8 cellular contexts compared by ENCODE assay signal in genomic region chr20:347317-347639, GRCh38. TPM values are rescaled to one million over a fixed set of nuclear protein-coding genes. Genes with fewer than 3 reads are reported as not detected.
A peak's percentile ranks its signal among the peaks of the same experiment; 100 is the strongest.
DNase-seq lines count a peak whose midpoint lies in the region; ATAC-seq, FAIRE-seq and TF ChIP-seq lines count a peak whose summit lies in the region.

No MANE protein-coding gene starts in this region.

- H3K27ac ChIP-seq in CD8-positive, alpha-beta memory T cell (ENCODE audit: low read depth, low read length): peak overlapping the region; percentile 54
- H3K27ac ChIP-seq in astrocyte (ENCODE audit: low read depth, low read length): peak overlapping the region; percentile 90

- ATAC-seq in HG02852 (IDR thresholded peaks at IDR 0.05; ENCODE audit: unreplicated experiment) (peak; percentile 3), memory B cell (ENCODE audit: low read depth) (no peak)

- H3K36me3 ChIP-seq in CD8-positive, alpha-beta memory T cell (ENCODE audit: insufficient read depth, low read length): no peaks in the 10 kb centered on the region
- peaks cover 6% of the 10 kb centered on the region for H3K36me3 ChIP-seq in astrocyte (ENCODE audit: insufficient read depth, low read length)

- H4K20me1 ChIP-seq in astrocyte (ENCODE audit: insufficient read depth, low read length): peaks cover 4% of the 10 kb centered on the region

- peak overlapping the region; percentile 95 for H3K9ac ChIP-seq in astrocyte (ENCODE audit: low read length)

- H3K27ac Mint-ChIP-seq in CD8-positive, alpha-beta memory T cell: no peak overlapping the region
- H3K27ac Mint-ChIP-seq in astrocyte (ENCODE audit: unreplicated experiment) (peak overlapping the region; percentile 62), memory B cell (peak overlapping the region; percentile 92)

- H3K4me3 ChIP-seq in CD8-positive, alpha-beta memory T cell (ENCODE audit: low read length): peak overlapping the region; percentile 73
- H3K4me3 ChIP-seq in astrocyte (ENCODE audit: insufficient read depth, low read depth, low read length): peak overlapping the region; percentile 77

- no peak for TF ChIP-seq CTCF in astrocyte (IDR thresholded peaks at IDR 0.05; ENCODE audit: insufficient read depth, low read depth, low read length)

- H3K79me2 ChIP-seq in astrocyte (ENCODE audit: insufficient read depth, low read length): peaks cover 12% of the 10 kb centered on the region

- peaks cover 11 to 14% (median 13%) of the 10 kb centered on the region in 3 donors for H3K4me1 Mint-ChIP-seq in CD8-positive, alpha-beta memory T cell
- H3K4me1 Mint-ChIP-seq in astrocyte (ENCODE audit: low read depth, unreplicated experiment) (peaks cover 4% of the 10 kb centered on the region), memory B cell (peaks cover 11% of the 10 kb centered on the region)

- CTCF ChIA-PET in CD8-positive, alpha-beta memory T cell (lab: Charles Lee): no interaction called here

- peak overlapping the region; percentile 81 to 96 (median 89) for H3K4me3 Mint-ChIP-seq in CD8-positive, alpha-beta memory T cell
- peak overlapping the region; percentile 87 for H3K4me3 Mint-ChIP-seq in astrocyte (ENCODE audit: unreplicated experiment)
- H3K4me3 Mint-ChIP-seq in memory B cell: peak overlapping the region; percentile 97

- peaks cover 6% of the 10 kb centered on the region for H3K4me1 ChIP-seq in CD8-positive, alpha-beta memory T cell (ENCODE audit: insufficient read depth, low read length)
- H3K4me1 ChIP-seq in astrocyte (ENCODE audit: insufficient read depth, low read length): peaks cover 11% of the 10 kb centered on the region

- H3K27me3 Mint-ChIP-seq in CD8-positive, alpha-beta memory T cell: peaks cover 0 to 6% of the 10 kb centered on the region in 2 donors
- H3K27me3 Mint-ChIP-seq in astrocyte (ENCODE audit: low read depth, unreplicated experiment): no peaks in the 10 kb centered on the region
- no peaks in the 10 kb centered on the region for H3K27me3 Mint-ChIP-seq in memory B cell

- no peaks in the 10 kb centered on the region for H3K9me3 Mint-ChIP-seq in CD8-positive, alpha-beta memory T cell
- H3K9me3 Mint-ChIP-seq in astrocyte (ENCODE audit: unreplicated experiment): peaks cover 16% of the 10 kb centered on the region
- no peaks in the 10 kb centered on the region for H3K9me3 Mint-ChIP-seq in memory B cell

- DNase-seq in CD8-positive, alpha-beta memory T cell: no peak
- no peak for DNase-seq in astrocyte (ENCODE audit: low read depth)
- DNase-seq in memory B cell (ENCODE audit: low spot score in 2 of 2): no peak
- DNase-seq in COLO668 (lab: John Stamatoyannopoulos, UW; ENCODE audit: unreplicated experiment): no peak
- DNase-seq in DMS79 (lab: John Stamatoyannopoulos, UW): no peak
- DNase-seq in ecto neural progenitor cell (ENCODE audit: low spot score): no peak
- no peak for DNase-seq in Ammon's horn (ENCODE audit: low spot score)

- H3K9me3 ChIP-seq in CD8-positive, alpha-beta memory T cell (ENCODE audit: low read length): no peaks in the 10 kb centered on the region
- H3K9me3 ChIP-seq in astrocyte (ENCODE audit: insufficient read depth, low read depth, low read length): peaks cover 4% of the 10 kb centered on the region

- no peak for FAIRE-seq in astrocyte (lab: Jason Lieb, UNC)

- peaks cover under 1 to 3% (median 1%) of the 10 kb centered on the region in 3 donors for H3K36me3 Mint-ChIP-seq in CD8-positive, alpha-beta memory T cell
- H3K36me3 Mint-ChIP-seq in astrocyte (ENCODE audit: low read depth, unreplicated experiment): peaks cover 25% of the 10 kb centered on the region
- H3K36me3 Mint-ChIP-seq in memory B cell: peaks cover 4% of the 10 kb centered on the region

- peak overlapping the region; percentile 88 for H2AFZ ChIP-seq in astrocyte (ENCODE audit: low read depth, low read length)

- no peaks in the 10 kb centered on the region for H3K27me3 ChIP-seq in CD8-positive, alpha-beta memory T cell (ENCODE audit: insufficient read depth, low read length, poor library complexity, severe bottlenecking)
- no peaks in the 10 kb centered on the region for H3K27me3 ChIP-seq in astrocyte (ENCODE audit: insufficient read depth, low read length)

- POLR2A ChIA-PET in CD8-positive, alpha-beta memory T cell (lab: Charles Lee): no interaction called here

- peak overlapping the region; percentile 93 for H3K4me2 ChIP-seq in astrocyte (ENCODE audit: low read length)

RNA-seq across cellular contexts. Expression of gene NRSN2, which starts 0.4 kb away (rescaled TPM):
- total RNA-seq in CD8-positive, alpha-beta memory T cell: 1 to 10 TPM; 7.6 to 9.5 TPM
- 1.0 TPM for polyA plus RNA-seq in CD8-positive, alpha-beta memory T cell
- 57.8 and 64.0 TPM in 2 replicates for total RNA-seq in astrocyte

RNA-seq across cellular contexts. Expression of gene SOX12, which starts 21.9 kb away (rescaled TPM):
- 1 to 10 TPM; 4.7 to 5.1 TPM for total RNA-seq in CD8-positive, alpha-beta memory T cell
- polyA plus RNA-seq in CD8-positive, alpha-beta memory T cell: 0.64 TPM
- 43.4 and 45.1 TPM in 2 replicates for total RNA-seq in astrocyte

RNA-seq across cellular contexts. Expression of gene TRIB3, which starts 33.3 kb away (rescaled TPM):
- total RNA-seq in CD8-positive, alpha-beta memory T cell: 10 to 100 TPM; 24.6 to 28.7 TPM
- 12.0 TPM for polyA plus RNA-seq in CD8-positive, alpha-beta memory T cell
- 33.0 and 36.9 TPM in 2 replicates for total RNA-seq in astrocyte

RNA-seq across cellular contexts. Expression of gene ZCCHC3, which starts 49.9 kb away (rescaled TPM):
- 10 to 100 TPM; 25.3 to 25.4 TPM for total RNA-seq in CD8-positive, alpha-beta memory T cell
- polyA plus RNA-seq in CD8-positive, alpha-beta memory T cell: 14.1 TPM
- total RNA-seq in astrocyte: 18.6 and 20.2 TPM in 2 replicates

RNA-seq across cellular contexts. Expression of gene C20orf96, which starts 56.7 kb away (rescaled TPM):
- total RNA-seq in CD8-positive, alpha-beta memory T cell: 1 to 10 TPM; 3.7 to 4.3 TPM
- 0.46 TPM for polyA plus RNA-seq in CD8-positive, alpha-beta memory T cell
- 10.1 and 10.7 TPM in 2 replicates for total RNA-seq in astrocyte

Comparison
In these comparisons a context has a peak if more than half of its experiments do, and no peak if none do; other contexts are left out.
1. H3K27ac Mint-ChIP-seq: peak in astrocyte (single experiment) and memory B cell (single experiment); none in CD8-positive, alpha-beta memory T cell (0 of 8).
2. Peak in every context shown above with its lines, with median percentiles within 50 percentile points of each other: H3K4me3 Mint-ChIP-seq.